23 cellular contexts compared by ENCODE assay signal in genomic region chr6:35592178-35592577, GRCh38.
A peak's percentile ranks its signal among the peaks of the same experiment; 100 is the strongest.
DNase-seq lines count a peak whose midpoint lies in the region; ATAC-seq and TF ChIP-seq lines count a peak whose summit lies in the region.
"Had no signal": no experiment of that assay in that cellular context is flagged by ENCODE, and none has a peak within 500 bp of the region (broad histone marks: within the 10 kb centered on the region; RNA-seq: fewer than 3 reads in every experiment).

No MANE protein-coding gene starts in this region.

- no peaks in the 10 kb centered on the region for H3K79me1 ChIP-seq in H9 (ENCODE audit: insufficient read depth, low read depth, low read length, poor library complexity, severe bottlenecking)

- no peak overlapping the region for H2BK20ac ChIP-seq in H9 (ENCODE audit: low read depth, low read length, poor library complexity, severe bottlenecking)

- no peaks in the 10 kb centered on the region for H3K79me2 ChIP-seq in H9 (ENCODE audit: insufficient read depth, low read length)

- H3K4me3 ChIP-seq in Peyer's patch = no peak overlapping the region
- H3K4me3 ChIP-seq in gastroesophageal sphincter = no peak overlapping the region
- no peak overlapping the region for H3K4me3 ChIP-seq in suprapubic skin
- H3K4me3 ChIP-seq: A549, HAP-1 had no signal

- no peak for ATAC-seq in activated CD8-positive, alpha-beta T cell treated with anti-CD3 and anti-CD28 coated beads for 36 hours
- ATAC-seq in activated CD8-positive, alpha-beta T cell treated with anti-CD3 and anti-CD28 coated beads, Interleukin-2, amount 10 ng/mL, durations not matched to agents 7 days and 5 days = no peak
- ATAC-seq in gastroesophageal sphincter = no peak
- ATAC-seq in HG02938 (IDR thresholded peaks at IDR 0.05; ENCODE audit: unreplicated experiment) = no peak
- ATAC-seq: A549; activated CD4-positive, alpha-beta T cell treated with anti-CD3 and anti-CD28 coated beads for 36 hours; SK-N-SH treated with all-trans-retinoic acid at 6 μM for 48 hours had no signal

- no peaks in the 10 kb centered on the region for H3K9me3 Mint-ChIP-seq in activated CD8-positive, alpha-beta T cell treated with anti-CD3 and anti-CD28 coated beads for 36 hours
- H3K9me3 Mint-ChIP-seq in activated CD8-positive, alpha-beta T cell treated with anti-CD3 and anti-CD28 coated beads, Interleukin-2, amount 10 ng/mL, durations not matched to agents 7 days and 5 days (ENCODE audit: insufficient read depth) = no peaks in the 10 kb centered on the region
- no peaks in the 10 kb centered on the region for H3K9me3 Mint-ChIP-seq in H9
- H3K9me3 Mint-ChIP-seq: CD14-positive monocyte, type B pancreatic cell had no signal

- intact Hi-C loops in activated CD8-positive, alpha-beta T cell treated with anti-CD3 and anti-CD28 coated beads for 36 hours (cut with micrococcal nuclease) = no loop called here

- H3K36me3 ChIP-seq in Peyer's patch (peaks cover 0 to 99% (median 0%) of the 10 kb centered on the region in 3 donors), gastroesophageal sphincter (peaks cover 37 to 84% of the 10 kb centered on the region in 2 donors), suprapubic skin (peaks cover 88% of the 10 kb centered on the region)

- H2BK120ac ChIP-seq in H9 (ENCODE audit: low read depth, low read length, poor library complexity, severe bottlenecking) = no peak overlapping the region

- H3K9me3 ChIP-seq in Peyer's patch = no peaks in the 10 kb centered on the region
- no peaks in the 10 kb centered on the region for H3K9me3 ChIP-seq in gastroesophageal sphincter
- H3K9me3 ChIP-seq in suprapubic skin = no peaks in the 10 kb centered on the region
- no peaks in the 10 kb centered on the region for H3K9me3 ChIP-seq in H9 (ENCODE audit: control insufficient read depth, low read depth, low read length)
- H3K9me3 ChIP-seq: A549, HAP-1 had no signal

- 76 to 89% methylated on average over 1 to 3 of the region's 3 CpGs for WGBS in gastroesophageal sphincter (ENCODE audit: low coverage in 1 of 2), 2 donors
- WGBS in suprapubic skin = 83% methylated on average over 3 of the region's 3 CpGs
- no CpG with 5 or more reads among the region's 3 CpGs for WGBS in H9 (ENCODE audit: extremely low coverage, insufficient read length, low lambda C conversion rate)

- H3T11ph ChIP-seq in H9 (ENCODE audit: low read length) = no peak overlapping the region

- H2AFZ ChIP-seq in H9 (ENCODE audit: low read length) = no peak overlapping the region

- no peaks in the 10 kb centered on the region for H3K27me3 Mint-ChIP-seq in activated CD8-positive, alpha-beta T cell treated with anti-CD3 and anti-CD28 coated beads for 36 hours
- H3K27me3 Mint-ChIP-seq in activated CD8-positive, alpha-beta T cell treated with anti-CD3 and anti-CD28 coated beads, Interleukin-2, amount 10 ng/mL, durations not matched to agents 7 days and 5 days (ENCODE audit: low read depth) = no peaks in the 10 kb centered on the region
- no peaks in the 10 kb centered on the region for H3K27me3 Mint-ChIP-seq in H9 (ENCODE audit: low read depth)
- H3K27me3 Mint-ChIP-seq: activated CD4-positive, alpha-beta T cell treated with anti-CD3 and anti-CD28 coated beads for 36 hours; type B pancreatic cell had no signal

- no peak overlapping the region for H2BK5ac ChIP-seq in H9 (ENCODE audit: insufficient read length, low read length)

- H3K56ac ChIP-seq in H9 (ENCODE audit: insufficient read length, low read depth, low read length) = no peak overlapping the region

- no peak overlapping the region for H3K4me3 Mint-ChIP-seq in activated CD8-positive, alpha-beta T cell treated with anti-CD3 and anti-CD28 coated beads for 36 hours
- H3K4me3 Mint-ChIP-seq in activated CD8-positive, alpha-beta T cell treated with anti-CD3 and anti-CD28 coated beads, Interleukin-2, amount 10 ng/mL, durations not matched to agents 7 days and 5 days = no peak overlapping the region
- no peak overlapping the region for H3K4me3 Mint-ChIP-seq in H9
- H3K4me3 Mint-ChIP-seq: activated CD4-positive, alpha-beta T cell treated with anti-CD3 and anti-CD28 coated beads for 36 hours; CD14-positive monocyte; type B pancreatic cell had no signal

- no peaks in the 10 kb centered on the region for H3K23me2 ChIP-seq in H9 (ENCODE audit: insufficient read length, low read depth, low read length, poor library complexity, severe bottlenecking)

- peaks cover 77% of the 10 kb centered on the region for H3K4me1 Mint-ChIP-seq in activated CD8-positive, alpha-beta T cell treated with anti-CD3 and anti-CD28 coated beads for 36 hours (ENCODE audit: low read depth)
- H3K4me1 Mint-ChIP-seq in activated CD8-positive, alpha-beta T cell treated with anti-CD3 and anti-CD28 coated beads, Interleukin-2, amount 10 ng/mL, durations not matched to agents 7 days and 5 days (ENCODE audit: low read depth) = peaks cover 55% of the 10 kb centered on the region
- H3K4me1 Mint-ChIP-seq in H9 = peaks cover 0 to 4% of the 10 kb centered on the region in 2 experiments; a peak in 1 of 4 replicates

- DNase-seq in activated CD8-positive, alpha-beta T cell treated with anti-CD3 and anti-CD28 coated beads for 36 hours = no peak
- DNase-seq in activated CD8-positive, alpha-beta T cell treated with anti-CD3 and anti-CD28 coated beads, Interleukin-2, amount 10 ng/mL, durations not matched to agents 7 days and 5 days = no peak
- DNase-seq in Peyer's patch (no peak), suprapubic skin (ENCODE audit: low spot score in 2 of 2) (no peak), H9 (no peak), H4 (ENCODE audit: low spot score) (no peak)
- DNase-seq: activated CD4-positive, alpha-beta T cell treated with anti-CD3 and anti-CD28 coated beads for 36 hours; cerebellar nuclear complex; DMS79 treated with DMSO at 0.1 percent for 48 hours; Karpas-422; NCI-H1417; NCI-H774; occipital lobe; small intestine; stimulated activated CD4-positive, alpha-beta T cell treated with anti-CD3 and anti-CD28 coated beads, Interleukin-4, amount 100 ng/mL, for 4 hours; stimulated activated CD8-positive, alpha-beta memory T cell treated with anti-CD3 and anti-CD28 coated beads, Interleukin-4, amount 100 ng/mL, for 48 hours had no signal

- H2BK15ac ChIP-seq in H9 (ENCODE audit: low read depth, low read length) = no peak overlapping the region

- CTCF ChIA-PET in activated CD8-positive, alpha-beta T cell treated with anti-CD3 and anti-CD28 coated beads for 36 hours (lab: Charles Lee) = interaction anchor here (0.6 to 17.4 kb wide), 13 partner anchors 8 to 144 kb away, joined by 3 to 236 read pairs (median 7); partner anchors contain the start of gene ARMC12
- CTCF ChIA-PET in activated CD8-positive, alpha-beta T cell treated with anti-CD3 and anti-CD28 coated beads, Interleukin-2, amount 10 ng/mL, durations not matched to agents 7 days and 5 days (lab: Charles Lee) = interaction anchor here (0.9 to 3.3 kb wide), 10 partner anchors 9 to 148 kb away, joined by 3 to 50 read pairs (median 11); partner anchors contain the start of gene ARMC12

- H4K5ac ChIP-seq in H9 (ENCODE audit: insufficient read length, low read depth, low read length) = no peak overlapping the region

- no peak overlapping the region for H4K8ac ChIP-seq in H9 (replicated peaks; ENCODE audit: insufficient read length, low read depth, low read length)

- no peaks in the 10 kb centered on the region for H4K20me1 ChIP-seq in H9 (ENCODE audit: control insufficient read depth, insufficient read depth, insufficient read length)

- no peak overlapping the region for H3K9ac ChIP-seq in H9 (ENCODE audit: extremely low read depth, insufficient read length, low read length)

- H3K4me2 ChIP-seq in H9 (ENCODE audit: insufficient read depth, insufficient read length, low read length) = no peak overlapping the region
- H3K4me2 ChIP-seq: A549 had no signal

- no peak overlapping the region for H3K14ac ChIP-seq in H9 (ENCODE audit: insufficient read depth, low read length)

- H3K27me3 ChIP-seq in Peyer's patch = no peaks in the 10 kb centered on the region
- no peaks in the 10 kb centered on the region for H3K27me3 ChIP-seq in gastroesophageal sphincter
- no peaks in the 10 kb centered on the region for H3K27me3 ChIP-seq in suprapubic skin
- no peaks in the 10 kb centered on the region for H3K27me3 ChIP-seq in H9 (ENCODE audit: insufficient read depth, low read length)

- peak overlapping the region; percentile 28 for H3K27ac Mint-ChIP-seq in activated CD8-positive, alpha-beta T cell treated with anti-CD3 and anti-CD28 coated beads for 36 hours
- no peak overlapping the region for H3K27ac Mint-ChIP-seq in activated CD8-positive, alpha-beta T cell treated with anti-CD3 and anti-CD28 coated beads, Interleukin-2, amount 10 ng/mL, durations not matched to agents 7 days and 5 days
- peak overlapping the region in 1 of 3 experiments; percentile 51; a peak in 1 of 7 replicates for H3K27ac Mint-ChIP-seq in H9
- H3K27ac Mint-ChIP-seq: type B pancreatic cell had no signal

- no peak overlapping the region for H3K4ac ChIP-seq in H9 (ENCODE audit: low read depth, low read length)

- no peak overlapping the region for H3K18ac ChIP-seq in H9 (ENCODE audit: insufficient read length, low read depth, low read length)

- no peak overlapping the region for H3K23ac ChIP-seq in H9 (ENCODE audit: insufficient read length, low read depth, low read length)

- TF ChIP-seq POLR2A in Peyer's patch (IDR thresholded peaks at IDR 0.05) (no peak), gastroesophageal sphincter (IDR thresholded peaks at IDR 0.05) (no peak), suprapubic skin (IDR thresholded peaks at IDR 0.05) (no peak)

- TF ChIP-seq EP300 in gastroesophageal sphincter (IDR thresholded peaks at IDR 0.05) (no peak), suprapubic skin (IDR thresholded peaks at IDR 0.05) (no peak)

- no peak overlapping the region for H2AK5ac ChIP-seq in H9 (ENCODE audit: insufficient read length, low read length)

- POLR2A ChIA-PET in activated CD8-positive, alpha-beta T cell treated with anti-CD3 and anti-CD28 coated beads for 36 hours (lab: Charles Lee) = interaction anchor here (1.2 to 3.0 kb wide), 5 partner anchors 9 to 141 kb away, joined by 3 to 13 read pairs (median 4); no protein-coding TSS in a partner anchor
- POLR2A ChIA-PET in activated CD8-positive, alpha-beta T cell treated with anti-CD3 and anti-CD28 coated beads, Interleukin-2, amount 10 ng/mL, durations not matched to agents 7 days and 5 days (lab: Charles Lee) = interaction anchor here (2.2 kb wide), 1 partner anchor 10 kb away, joined by 13 read pairs; no protein-coding TSS in a partner anchor

- TF ChIP-seq CTCF in activated CD8-positive, alpha-beta T cell treated with anti-CD3 and anti-CD28 coated beads for 36 hours (IDR thresholded peaks at IDR 0.05) = no peak
- no peak for TF ChIP-seq CTCF in Peyer's patch (IDR thresholded peaks at IDR 0.05)
- TF ChIP-seq CTCF in gastroesophageal sphincter (IDR thresholded peaks at IDR 0.05) = no peak
- TF ChIP-seq CTCF in suprapubic skin (IDR thresholded peaks at IDR 0.05) = no peak
- TF ChIP-seq CTCF in H9 (conservative IDR thresholded peaks at IDR 0.05) = no peak

- H3K4me1 ChIP-seq in Peyer's patch (peaks cover 0 to 33% (median 8%) of the 10 kb centered on the region in 4 donors), gastroesophageal sphincter (peaks cover 66 to 100% (median 87%) of the 10 kb centered on the region in 3 donors), suprapubic skin (peaks cover 99% of the 10 kb centered on the region), H9 (ENCODE audit: insufficient read depth, low read length) (no peaks in the 10 kb centered on the region)
- H3K4me1 ChIP-seq: HAP-1 had no signal

- peaks cover 61% of the 10 kb centered on the region for H3K36me3 Mint-ChIP-seq in activated CD8-positive, alpha-beta T cell treated with anti-CD3 and anti-CD28 coated beads for 36 hours (ENCODE audit: low read depth)
- peaks cover 67% of the 10 kb centered on the region for H3K36me3 Mint-ChIP-seq in activated CD8-positive, alpha-beta T cell treated with anti-CD3 and anti-CD28 coated beads, Interleukin-2, amount 10 ng/mL, durations not matched to agents 7 days and 5 days (ENCODE audit: low read depth)
- H3K36me3 Mint-ChIP-seq in H9 (ENCODE audit: insufficient read depth in 1 of 3, low read depth in 3 of 3) = peaks cover 2 to 42% (median 24%) of the 10 kb centered on the region in 3 experiments; a peak in 5 of 7 replicates

- H3K27ac ChIP-seq in Peyer's patch (peak overlapping the region in 3 of 4 donors; percentile 42 to 76 (median 52)), gastroesophageal sphincter (peak overlapping the region; percentile 86 to 98 (median 91)), suprapubic skin (peak overlapping the region; percentile 88), H9 (ENCODE audit: insufficient read length, low read depth, low read length) (no peak overlapping the region)

- H2BK12ac ChIP-seq in H9 (ENCODE audit: insufficient read length, low read depth, low read length) = no peak overlapping the region

- no peak overlapping the region for H4K91ac ChIP-seq in H9 (ENCODE audit: insufficient read length, low read depth, low read length)
